ENCODE assay signal across 23 cellular contexts in genomic region chr10:109517748-109518147, GRCh38.
"Had no signal": no experiment of that assay in that cellular context is flagged by ENCODE, and none has a peak within 500 bp of the region (broad histone marks: within the 10 kb centered on the region; RNA-seq: fewer than 3 reads in every experiment).

No MANE protein-coding gene starts in this region.

- H3K27me3 ChIP-seq: colonic mucosa, esophagus muscularis mucosa, esophagus squamous epithelium, foreskin keratinocyte, gastrocnemius medialis, gastroesophageal sphincter, heart right ventricle had no signal

- H3K9me3 ChIP-seq: colonic mucosa, gastrocnemius medialis, gastroesophageal sphincter had no signal

- H3K4me3 ChIP-seq: colonic mucosa, coronary artery, dorsolateral prefrontal cortex, esophagus muscularis mucosa, esophagus squamous epithelium, gastrocnemius medialis, gastroesophageal sphincter, heart left ventricle, heart right ventricle had no signal

- ATAC-seq: effector memory CD8-positive, alpha-beta T cell; esophagus mucosa; foreskin keratinocyte; gastrocnemius medialis; gastroesophageal sphincter; heart left ventricle; heart right ventricle had no signal

- DNase-seq: colonic mucosa; cortex of kidney; dermis blood vessel endothelial cell; dorsolateral prefrontal cortex; effector CD4-positive, alpha-beta T cell; effector CD8-positive, alpha-beta T cell; effector memory CD4-positive, alpha-beta T cell; effector memory CD8-positive, alpha-beta T cell; endodermal cell; erythroblast; esophagus squamous epithelium; foreskin fibroblast; foreskin keratinocyte; foreskin melanocyte; gastrocnemius medialis; glutamatergic neuron; head of caudate nucleus; heart left ventricle; heart right ventricle had no signal

- H3K36me3 ChIP-seq: colonic mucosa, esophagus muscularis mucosa, esophagus squamous epithelium, gastrocnemius medialis, gastroesophageal sphincter, heart left ventricle, heart right ventricle had no signal
